In the genomic region with DNA sequence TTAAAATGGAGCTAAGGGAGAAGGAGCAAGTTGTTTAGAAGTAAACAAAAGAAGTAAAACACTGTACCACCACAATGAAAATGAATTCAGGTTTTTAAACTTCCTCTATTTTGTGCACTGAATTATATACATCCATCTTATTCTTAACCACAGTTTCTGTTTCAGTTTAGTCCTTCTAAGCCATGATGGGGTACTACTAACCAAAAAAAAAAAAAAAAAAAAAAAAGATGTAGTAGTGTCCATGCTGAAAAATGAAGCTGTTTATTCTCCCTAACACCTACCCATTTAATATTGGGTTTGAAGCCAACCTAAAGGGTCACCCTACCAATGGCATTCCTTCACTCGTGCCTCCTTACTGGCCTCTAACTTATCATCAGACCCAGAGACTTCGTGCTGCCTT, we compare ENCODE assay signal across 14 cellular contexts. TPM values are rescaled to one million over a fixed set of nuclear protein-coding genes. Genes with fewer than 3 reads are reported as not detected.
DNase-seq lines count a peak whose midpoint lies in the region; ATAC-seq and TF ChIP-seq lines count a peak whose summit lies in the region.
"Had no signal": no experiment of that assay in that cellular context is flagged by ENCODE, and none has a peak within 500 bp of the region (broad histone marks: within the 10 kb centered on the region; RNA-seq: fewer than 3 reads in every experiment).

No MANE protein-coding gene starts in this region.

- H3K27ac ChIP-seq in heart left ventricle (peak overlapping the region in 11 of 12 donors; percentile 30 to 100 (median 99)), gastroesophageal sphincter (peak overlapping the region in 3 of 4 donors; percentile 70 to 99 (median 99)), transverse colon (peak overlapping the region; percentile 52 to 99 (median 96)), endodermal cell (ENCODE audit: low read depth, low read length) (no peak overlapping the region)
- H3K27ac ChIP-seq: RWPE1 had no signal

- intact Hi-C loops in heart left ventricle (cut with DNase I) (loop anchor here in 2 of 10 donors (10.0 kb wide), 2 partner anchors 142 to 152 kb away; no protein-coding TSS in a partner anchor), Right ventricle myocardium superior (cut with DNase I) (no loop called here), transverse colon (cut with DNase I; ENCODE audit: low total_unique reads) (no loop called here)

- H3K4me3 Mint-ChIP-seq in endodermal cell = no peak overlapping the region

- H3K36me3 Mint-ChIP-seq in endodermal cell (ENCODE audit: low read depth) = no peaks in the 10 kb centered on the region

- no peak for TF ChIP-seq EP300 in gastroesophageal sphincter (IDR thresholded peaks at IDR 0.05)
- no peak for TF ChIP-seq EP300 in transverse colon (IDR thresholded peaks at IDR 0.05; ENCODE audit: low read depth)

- H3K27me3 Mint-ChIP-seq in endodermal cell (ENCODE audit: insufficient read depth) = no peaks in the 10 kb centered on the region

- TF ChIP-seq POLR2A in heart left ventricle (IDR thresholded peaks at IDR 0.05) = no peak
- no peak for TF ChIP-seq POLR2A in gastroesophageal sphincter (IDR thresholded peaks at IDR 0.05)
- TF ChIP-seq POLR2A in transverse colon (IDR thresholded peaks at IDR 0.05) = no peak

- ATAC-seq in heart left ventricle (no peak), Right ventricle myocardium superior (ENCODE audit: poor library complexity) (no peak), gastroesophageal sphincter (no peak), HG03439 (IDR thresholded peaks at IDR 0.05; ENCODE audit: unreplicated experiment) (no peak)

- no peak overlapping the region for H3K27ac Mint-ChIP-seq in endodermal cell
- H3K27ac Mint-ChIP-seq: activated CD4-positive, alpha-beta memory T cell treated with anti-CD3 and anti-CD28 coated beads, Interleukin-2, amount 10 ng/mL, durations not matched to agents 7 days and 5 days had no signal

- in situ Hi-C loops in KBM-7 (cut with MboI; ENCODE audit: low pct_unique_long_range_greater_than_20kb, low sequenced_read_pairs) (no loop called here), transverse colon (cut with MboI; ENCODE audit: low pct_ligation_motif_present in 1 of 4, low pct_unique_long_range_greater_than_20kb in 1 of 4, low sequenced_read_pairs in 3 of 4) (no loop called here)

- no peaks in the 10 kb centered on the region for H3K36me3 ChIP-seq in heart left ventricle
- H3K36me3 ChIP-seq in gastroesophageal sphincter = no peaks in the 10 kb centered on the region
- no peaks in the 10 kb centered on the region for H3K36me3 ChIP-seq in transverse colon
- H3K36me3 ChIP-seq in endodermal cell (ENCODE audit: control insufficient read depth, insufficient read depth, low read length) = no peaks in the 10 kb centered on the region

- H3K9ac ChIP-seq in endodermal cell (ENCODE audit: extremely low read depth, low read length, poor library complexity, severe bottlenecking) = no peak overlapping the region

- DNase-seq in heart left ventricle (no peak), Right ventricle myocardium superior (no peak), KBM-7 (peak; percentile 45), transverse colon (no peak), AG20443 (ENCODE audit: low spot score) (no peak), endodermal cell (no peak)
- DNase-seq: activated CD4-positive, alpha-beta memory T cell treated with anti-CD3 and anti-CD28 coated beads, Interleukin-2, amount 10 ng/mL, durations not matched to agents 7 days and 5 days; activated gamma-delta T cell; dorsolateral prefrontal cortex; GF-D8; NCI-H1417 treated with DMSO at 0.1 percent for 48 hours had no signal

- peaks cover 0 to 31% (median 13%) of the 10 kb centered on the region in 12 donors for H3K4me1 ChIP-seq in heart left ventricle
- peaks cover 0 to 50% (median 6%) of the 10 kb centered on the region in 3 donors for H3K4me1 ChIP-seq in gastroesophageal sphincter
- H3K4me1 ChIP-seq in transverse colon = peaks cover 0 to 50% (median 24%) of the 10 kb centered on the region in 4 donors
- no peaks in the 10 kb centered on the region for H3K4me1 ChIP-seq in endodermal cell (ENCODE audit: control insufficient read depth, insufficient read depth, low read length)

- no peaks in the 10 kb centered on the region for H3K9me3 Mint-ChIP-seq in endodermal cell
- H3K9me3 Mint-ChIP-seq: activated CD4-positive, alpha-beta memory T cell treated with anti-CD3 and anti-CD28 coated beads, Interleukin-2, amount 10 ng/mL, durations not matched to agents 7 days and 5 days had no signal

- no peak overlapping the region for H3K4me3 ChIP-seq in heart left ventricle
- H3K4me3 ChIP-seq in gastroesophageal sphincter = no peak overlapping the region
- H3K4me3 ChIP-seq in transverse colon = no peak overlapping the region
- no peak overlapping the region for H3K4me3 ChIP-seq in endodermal cell (ENCODE audit: low read length)
- H3K4me3 ChIP-seq: dorsolateral prefrontal cortex had no signal

- no peaks in the 10 kb centered on the region for H3K9me3 ChIP-seq in heart left ventricle
- H3K9me3 ChIP-seq in gastroesophageal sphincter = no peaks in the 10 kb centered on the region
- no peaks in the 10 kb centered on the region for H3K9me3 ChIP-seq in transverse colon
- no peaks in the 10 kb centered on the region for H3K9me3 ChIP-seq in endodermal cell (ENCODE audit: control insufficient read depth, low read length)

- TF ChIP-seq CTCF in heart left ventricle (IDR thresholded peaks at IDR 0.05) (no peak), gastroesophageal sphincter (IDR thresholded peaks at IDR 0.05) (no peak), transverse colon (IDR thresholded peaks at IDR 0.05) (no peak), endodermal cell (conservative IDR thresholded peaks at IDR 0.05) (no peak)

- WGBS in heart left ventricle, 4 donors = 44 to 62% (median 55%) methylated on average over 2 of the region's 2 CpGs
- 73 to 74% methylated on average over 2 of the region's 2 CpGs for WGBS in gastroesophageal sphincter (ENCODE audit: low coverage in 1 of 2), 2 donors
- WGBS in transverse colon (ENCODE audit: low coverage in 1 of 2), 2 donors = 94 to 98% methylated on average over 2 of the region's 2 CpGs
- 93 to 100% methylated on average over 2 of the region's 2 CpGs for WGBS in endodermal cell (ENCODE audit: insufficient coverage in 1 of 2, insufficient read length in 1 of 2), 2 experiments

- peaks cover 0 to 39% (median 6%) of the 10 kb centered on the region in 9 donors for H3K27me3 ChIP-seq in heart left ventricle
- H3K27me3 ChIP-seq in gastroesophageal sphincter = peaks cover 6% of the 10 kb centered on the region
- H3K27me3 ChIP-seq in transverse colon = no peaks in the 10 kb centered on the region
- no peaks in the 10 kb centered on the region for H3K27me3 ChIP-seq in endodermal cell (ENCODE audit: control insufficient read depth, insufficient read depth, low read length, poor library complexity, severe bottlenecking)
- H3K27me3 ChIP-seq: dorsolateral prefrontal cortex had no signal

- H3K4me1 Mint-ChIP-seq in endodermal cell = peaks cover 14% of the 10 kb centered on the region

RNA-seq across cellular contexts. Expression of gene BMPR1A, which starts 3.4 kb away (rescaled TPM):
- total RNA-seq in heart left ventricle (10 to 100 TPM; 19.9 to 72.0 (median 46.1) TPM), Right ventricle myocardium superior (50.2 TPM), gastroesophageal sphincter (100 to 1,000 TPM in 3 of 4 donors, 10 to 100 TPM in 1; 91.5 to 121 (median 117) TPM), transverse colon (10 to 100 TPM; 29.3 to 45.2 (median 38.0) TPM), endodermal cell (10 to 100 TPM; 69.4 to 96.4 TPM)
- polyA plus RNA-seq in heart left ventricle = 10 to 100 TPM in 1 of 2 donors, 1 to 10 TPM in 1; 6.3 to 18.6 TPM
- polyA plus RNA-seq in endodermal cell (2013, experiment 1 of 2) = 40.2 TPM
- 38.8 TPM for polyA plus RNA-seq in endodermal cell (2013, experiment 2 of 2)
